Comparison of ENCODE assay signal across 8 cellular contexts in genomic region chr18:2657043-2657512, GRCh38.
DNase-seq lines count a peak whose midpoint lies in the region; ATAC-seq and TF ChIP-seq lines count a peak whose summit lies in the region.

No MANE protein-coding gene starts in this region.

- TF ChIP-seq CTCF in WI38 (IDR thresholded peaks at IDR 0.05; ENCODE audit: low read depth, low read length): no peak

- H3K9me3 Mint-ChIP-seq in T-helper 2 cell treated with Interferon-gamma antibody and Interleukin-4, amounts not matched to agents 5 μg/mL and 100 μg/mL, for 36 hours: no peaks in the 10 kb centered on the region

- H3K9ac ChIP-seq in iPS-15b (ENCODE audit: low read depth, low read length): no peak overlapping the region
- H3K9ac ChIP-seq in subcutaneous abdominal adipose tissue (ENCODE audit: low read length in 5 of 5): peak overlapping the region in 4 of 5 donors; percentile 93 to 98 (median 94)

- H3K9me3 ChIP-seq in iPS-15b (ENCODE audit: control insufficient read depth, insufficient read depth, low read length) (no peaks in the 10 kb centered on the region), subcutaneous abdominal adipose tissue (ENCODE audit: control insufficient read depth in 5 of 5, low read length in 5 of 5) (no peaks in the 10 kb centered on the region)

- H3K27me3 Mint-ChIP-seq in T-helper 2 cell treated with Interferon-gamma antibody and Interleukin-4, amounts not matched to agents 5 μg/mL and 100 μg/mL, for 36 hours (ENCODE audit: low read depth): no peaks in the 10 kb centered on the region

- peak overlapping the region; percentile 96 for H3K4me3 Mint-ChIP-seq in T-helper 2 cell treated with Interferon-gamma antibody and Interleukin-4, amounts not matched to agents 5 μg/mL and 100 μg/mL, for 36 hours

- no peak for DNase-seq in T-helper 2 cell treated with Interferon-gamma antibody and Interleukin-4, amounts not matched to agents 5 μg/mL and 100 μg/mL, for 36 hours (ENCODE audit: low spot score)
- DNase-seq in T-helper 2 cell (no peak), amniotic stem cell (lab: John Stamatoyannopoulos, UW) (no peak)

- H3K27ac Mint-ChIP-seq in T-helper 2 cell treated with Interferon-gamma antibody and Interleukin-4, amounts not matched to agents 5 μg/mL and 100 μg/mL, for 36 hours: peak overlapping the region; percentile 98

- H3K36me3 ChIP-seq in iPS-15b (ENCODE audit: control insufficient read depth, insufficient read depth, low read length) (no peaks in the 10 kb centered on the region), subcutaneous abdominal adipose tissue (ENCODE audit: control insufficient read depth in 5 of 5, insufficient read depth in 5 of 5, low read length in 5 of 5) (no peaks in the 10 kb centered on the region)

- peak overlapping the region; percentile 93 for H3K4me3 ChIP-seq in WI38 (ENCODE audit: low read depth, low read length)
- peak overlapping the region; percentile 92 for H3K4me3 ChIP-seq in iPS-15b (ENCODE audit: low read depth, low read length)
- peak overlapping the region; percentile 81 to 97 (median 92) for H3K4me3 ChIP-seq in subcutaneous abdominal adipose tissue (ENCODE audit: low read depth in 1 of 5, low read length in 5 of 5)

- ATAC-seq in GM19328 (IDR thresholded peaks at IDR 0.05; ENCODE audit: unreplicated experiment) (no peak), GM18861 (IDR thresholded peaks at IDR 0.05; ENCODE audit: unreplicated experiment) (no peak)

- peaks cover 42% of the 10 kb centered on the region for H3K4me1 Mint-ChIP-seq in T-helper 2 cell treated with Interferon-gamma antibody and Interleukin-4, amounts not matched to agents 5 μg/mL and 100 μg/mL, for 36 hours (ENCODE audit: low read depth)

- peaks cover 15% of the 10 kb centered on the region for H3K4me1 ChIP-seq in iPS-15b (ENCODE audit: control insufficient read depth, insufficient read depth, low read length)
- H3K4me1 ChIP-seq in subcutaneous abdominal adipose tissue (ENCODE audit: control insufficient read depth in 5 of 5, insufficient read depth in 5 of 5, low read length in 5 of 5): peaks cover 0 to 36% (median 27%) of the 10 kb centered on the region in 5 donors

- peaks cover 36% of the 10 kb centered on the region for H3K36me3 Mint-ChIP-seq in T-helper 2 cell treated with Interferon-gamma antibody and Interleukin-4, amounts not matched to agents 5 μg/mL and 100 μg/mL, for 36 hours (ENCODE audit: low read depth)

- H3K27ac ChIP-seq in subcutaneous abdominal adipose tissue (ENCODE audit: low read depth, low read length): peak overlapping the region; percentile 96

- peaks cover 34% of the 10 kb centered on the region for H3K27me3 ChIP-seq in iPS-15b (ENCODE audit: control insufficient read depth, insufficient read depth, low read length)
- H3K27me3 ChIP-seq in subcutaneous abdominal adipose tissue (ENCODE audit: control insufficient read depth in 5 of 5, insufficient read depth in 4 of 5, low read length in 5 of 5): no peaks in the 10 kb centered on the region
